24 cellular contexts compared by ENCODE assay signal in genomic region chr2:94602466-94602865, GRCh38.
DNase-seq lines count a peak whose midpoint lies in the region; ATAC-seq and TF ChIP-seq lines count a peak whose summit lies in the region.
"Had no signal": no experiment of that assay in that cellular context is flagged by ENCODE, and none has a peak within 500 bp of the region (broad histone marks: within the 10 kb centered on the region; RNA-seq: fewer than 3 reads in every experiment).

No MANE protein-coding gene starts in this region.

- no peaks in the 10 kb centered on the region for H3K36me3 ChIP-seq in WERI-Rb-1
- H3K36me3 ChIP-seq: BE2C, BLaER1 had no signal

- H3K4me3 Mint-ChIP-seq in activated CD4-positive, alpha-beta T cell treated with anti-CD3 and anti-CD28 coated beads, Interleukin-2, amount 10 ng/mL, durations not matched to agents 24 days and 14 days, result no peak overlapping the region
- H3K4me3 Mint-ChIP-seq in activated CD4-positive, alpha-beta T cell treated with anti-CD3 and anti-CD28 coated beads, Interleukin-2, amount 10 ng/mL, durations not matched to agents 7 days and 5 days, result no peak overlapping the region
- H3K4me3 Mint-ChIP-seq: CD14-positive monocyte; CD4-positive, alpha-beta memory T cell; CD4-positive, CD25-positive, alpha-beta regulatory T cell; CD8-positive, alpha-beta memory T cell had no signal

- H3K27ac Mint-ChIP-seq in activated CD4-positive, alpha-beta T cell treated with anti-CD3 and anti-CD28 coated beads, Interleukin-2, amount 10 ng/mL, durations not matched to agents 24 days and 14 days, result no peak overlapping the region
- no peak overlapping the region for H3K27ac Mint-ChIP-seq in activated CD4-positive, alpha-beta T cell treated with anti-CD3 and anti-CD28 coated beads, Interleukin-2, amount 10 ng/mL, durations not matched to agents 7 days and 5 days
- H3K27ac Mint-ChIP-seq: CD14-positive monocyte; CD4-positive, alpha-beta memory T cell; CD4-positive, CD25-positive, alpha-beta regulatory T cell; CD8-positive, alpha-beta memory T cell had no signal

- H3K27me3 Mint-ChIP-seq in activated CD4-positive, alpha-beta T cell treated with anti-CD3 and anti-CD28 coated beads, Interleukin-2, amount 10 ng/mL, durations not matched to agents 24 days and 14 days, result no peaks in the 10 kb centered on the region
- no peaks in the 10 kb centered on the region for H3K27me3 Mint-ChIP-seq in activated CD4-positive, alpha-beta T cell treated with anti-CD3 and anti-CD28 coated beads, Interleukin-2, amount 10 ng/mL, durations not matched to agents 7 days and 5 days
- H3K27me3 Mint-ChIP-seq: CD4-positive, CD25-positive, alpha-beta regulatory T cell had no signal

- no peaks in the 10 kb centered on the region for H3K4me1 Mint-ChIP-seq in activated CD4-positive, alpha-beta T cell treated with anti-CD3 and anti-CD28 coated beads, Interleukin-2, amount 10 ng/mL, durations not matched to agents 24 days and 14 days
- no peaks in the 10 kb centered on the region for H3K4me1 Mint-ChIP-seq in activated CD4-positive, alpha-beta T cell treated with anti-CD3 and anti-CD28 coated beads, Interleukin-2, amount 10 ng/mL, durations not matched to agents 7 days and 5 days
- H3K4me1 Mint-ChIP-seq: CD14-positive monocyte; CD4-positive, alpha-beta memory T cell; CD4-positive, CD25-positive, alpha-beta regulatory T cell; CD8-positive, alpha-beta memory T cell had no signal

- H3K9me3 ChIP-seq in WERI-Rb-1 (ENCODE audit: severe bottlenecking), result no peaks in the 10 kb centered on the region
- H3K9me3 ChIP-seq: BE2C, BLaER1 had no signal

- H3K4me3 ChIP-seq in WERI-Rb-1 (ENCODE audit: low read depth, low read length), result no peak overlapping the region
- H3K4me3 ChIP-seq: BLaER1, GM12878 had no signal

- peak overlapping the region; percentile 24; the same call in 1 of the 2 replicates for H3K27ac ChIP-seq in WERI-Rb-1
- H3K27ac ChIP-seq: BLaER1 had no signal

- H3K36me3 Mint-ChIP-seq in activated CD4-positive, alpha-beta T cell treated with anti-CD3 and anti-CD28 coated beads, Interleukin-2, amount 10 ng/mL, durations not matched to agents 24 days and 14 days (ENCODE audit: low read depth), result no peaks in the 10 kb centered on the region
- H3K36me3 Mint-ChIP-seq in activated CD4-positive, alpha-beta T cell treated with anti-CD3 and anti-CD28 coated beads, Interleukin-2, amount 10 ng/mL, durations not matched to agents 7 days and 5 days (ENCODE audit: low read depth), result no peaks in the 10 kb centered on the region
- H3K36me3 Mint-ChIP-seq: CD14-positive monocyte; CD4-positive, alpha-beta memory T cell; CD4-positive, CD25-positive, alpha-beta regulatory T cell; CD8-positive, alpha-beta memory T cell had no signal

- intact Hi-C loops in activated CD4-positive, alpha-beta T cell treated with anti-CD3 and anti-CD28 coated beads, Interleukin-2, amount 10 ng/mL, durations not matched to agents 24 days and 14 days (cut with micrococcal nuclease), result no loop called here
- intact Hi-C loops in posterior vena cava (cut with DNase I), result no loop called here

- DNase-seq in activated CD4-positive, alpha-beta T cell treated with anti-CD3 and anti-CD28 coated beads, Interleukin-2, amount 10 ng/mL, durations not matched to agents 24 days and 14 days, result peak; percentile 36
- no peak for DNase-seq in activated CD4-positive, alpha-beta T cell treated with anti-CD3 and anti-CD28 coated beads, Interleukin-2, amount 10 ng/mL, durations not matched to agents 7 days and 5 days
- DNase-seq in WERI-Rb-1 (no peak), posterior vena cava (ENCODE audit: low spot score) (peak; percentile 69), retina (no peak)
- DNase-seq in stimulated activated CD4-positive, alpha-beta T cell treated with anti-CD3 and anti-CD28 coated beads, Interleukin-4, amount 100 ng/mL, for 1 hour, result no peak
- DNase-seq: 8988T; ACHN; BE2C; C1 segment of cervical spinal cord; CD4-positive, alpha-beta memory T cell; CD4-positive, CD25-positive, alpha-beta regulatory T cell; CD8-positive, alpha-beta memory T cell; COR-L47; DMS 273 treated with DMSO at 0.1 percent for 48 hours; DMS153; DMS79; DND-41; EL; GDM1 had no signal

- ATAC-seq in GM21786 (IDR thresholded peaks at IDR 0.05; ENCODE audit: unreplicated experiment), result no peak
- ATAC-seq: GM12878 had no signal

- H3K9me3 Mint-ChIP-seq in activated CD4-positive, alpha-beta T cell treated with anti-CD3 and anti-CD28 coated beads, Interleukin-2, amount 10 ng/mL, durations not matched to agents 24 days and 14 days, result no peaks in the 10 kb centered on the region
- H3K9me3 Mint-ChIP-seq in activated CD4-positive, alpha-beta T cell treated with anti-CD3 and anti-CD28 coated beads, Interleukin-2, amount 10 ng/mL, durations not matched to agents 7 days and 5 days, result no peaks in the 10 kb centered on the region

- POLR2A ChIA-PET in activated CD4-positive, alpha-beta T cell treated with anti-CD3 and anti-CD28 coated beads, Interleukin-2, amount 10 ng/mL, durations not matched to agents 7 days and 5 days (lab: Charles Lee), result no interaction called here

- no peaks in the 10 kb centered on the region for H3K27me3 ChIP-seq in WERI-Rb-1 (ENCODE audit: insufficient read depth, low read depth, severe bottlenecking)
- H3K27me3 ChIP-seq: BE2C, BLaER1 had no signal

- no peak for TF ChIP-seq CTCF in WERI-Rb-1 (IDR thresholded peaks at IDR 0.05; ENCODE audit: low read depth, low read length)

- CTCF ChIA-PET in activated CD4-positive, alpha-beta T cell treated with anti-CD3 and anti-CD28 coated beads, Interleukin-2, amount 10 ng/mL, durations not matched to agents 7 days and 5 days (lab: Charles Lee), result no interaction called here

Comparison
In these comparisons a context has a peak if more than half of its experiments do, and no peak if none do; other contexts are left out.
1. DNase-seq: peak in activated CD4-positive, alpha-beta T cell treated with anti-CD3 and anti-CD28 coated beads, Interleukin-2, amount 10 ng/mL, durations not matched to agents 24 days and 14 days (single experiment) and posterior vena cava (single experiment); none in activated CD4-positive, alpha-beta T cell treated with anti-CD3 and anti-CD28 coated beads, Interleukin-2, amount 10 ng/mL, durations not matched to agents 7 days and 5 days (single experiment), WERI-Rb-1 (single experiment), stimulated activated CD4-positive, alpha-beta T cell treated with anti-CD3 and anti-CD28 coated beads, Interleukin-4, amount 100 ng/mL, for 1 hour (single experiment) and retina (single experiment).